In the genomic region with DNA sequence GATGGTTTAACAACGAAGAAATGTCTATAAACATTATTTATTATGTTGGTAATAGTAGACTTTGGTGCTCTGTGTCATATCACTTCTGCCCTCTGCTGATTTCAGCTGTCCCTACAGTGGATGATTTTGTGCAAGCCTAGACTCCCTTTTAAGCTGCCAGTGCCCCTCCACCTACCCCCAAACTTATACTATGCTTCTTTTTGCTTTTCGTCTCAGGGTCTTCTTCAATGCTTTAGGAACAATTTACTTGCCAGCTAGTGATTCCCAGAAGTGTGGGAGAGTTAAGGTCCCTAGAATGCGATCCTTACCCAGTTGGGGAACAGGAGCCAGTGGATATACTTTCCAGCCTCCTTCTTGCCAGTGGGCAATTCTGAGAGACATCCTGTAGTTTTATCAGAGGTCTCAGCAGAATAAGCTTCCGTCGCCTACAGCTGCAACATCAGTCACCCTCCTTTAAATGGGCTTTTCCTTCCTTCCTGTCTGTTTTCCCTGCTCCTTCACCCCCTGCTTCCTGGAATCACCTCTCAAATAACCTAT, we compare ENCODE assay signal across 12 cellular contexts. TPM values are rescaled to one million over a fixed set of nuclear protein-coding genes. Genes with fewer than 3 reads are reported as not detected.
DNase-seq lines count a peak whose midpoint lies in the region; ATAC-seq, FAIRE-seq and TF ChIP-seq lines count a peak whose summit lies in the region.
"Had no signal": no experiment of that assay in that cellular context is flagged by ENCODE, and none has a peak within 500 bp of the region (broad histone marks: within the 10 kb centered on the region; RNA-seq: fewer than 3 reads in every experiment).

No MANE protein-coding gene starts in this region.

- H3K9me3 ChIP-seq in A549 (no peaks in the 10 kb centered on the region), HepG2 (ENCODE audit: low read length) (no peaks in the 10 kb centered on the region)

- TF ChIP-seq EP300 in A549 (IDR thresholded peaks at IDR 0.05) (no peak), HepG2 (IDR thresholded peaks at IDR 0.05; ENCODE audit: low read depth in 2 of 2, low read length in 2 of 2) (no peak), HepG2 (CRISPR knock-in tag; IDR thresholded peaks at IDR 0.05; ENCODE audit: borderline replicate concordance) (no peak)

- ATAC-seq in A549 (peak; percentile 78 to 83), HepG2 (peak; percentile 56; the same call in 2 of the 3 replicates), HG03342 (IDR thresholded peaks at IDR 0.05; ENCODE audit: unreplicated experiment) (no peak), GM18519 (IDR thresholded peaks at IDR 0.05; ENCODE audit: low FRiP score, unreplicated experiment) (no peak)
- peak; percentile 17 for ATAC-seq in activated CD8-positive, alpha-beta memory T cell treated with anti-CD3 and anti-CD28 coated beads, Interleukin-2, amount 10 ng/mL, durations not matched to agents 7 days and 5 days

- H3K4me3 Mint-ChIP-seq in activated CD8-positive, alpha-beta memory T cell treated with anti-CD3 and anti-CD28 coated beads, Interleukin-2, amount 10 ng/mL, durations not matched to agents 7 days and 5 days, result peak overlapping the region; percentile 69
- H3K4me3 Mint-ChIP-seq: nephron progenitor cell had no signal

- H3K79me2 ChIP-seq in HepG2 (ENCODE audit: insufficient read depth, low read length), result no peaks in the 10 kb centered on the region

- no peaks in the 10 kb centered on the region for H4K20me1 ChIP-seq in HepG2 (ENCODE audit: insufficient read depth, low read length)

- in situ Hi-C loops in HepG2 (cut with HindIII; ENCODE audit: extremely low pct_ligation_motif_present, low pct_unique_long_range_greater_than_20kb), result no loop called here

- H3K36me3 ChIP-seq in HepG2 (replicated peaks in 1 of 2; ENCODE audit: control insufficient read depth in 1 of 2, insufficient read depth in 2 of 2, low read length in 2 of 2), result no peaks in the 10 kb centered on the region; a peak in 1 of 5 replicates

- H3K4me2 ChIP-seq in A549 (no peak overlapping the region), HepG2 (ENCODE audit: low read depth, low read length) (no peak overlapping the region)

- no peak for TF ChIP-seq POLR2A in A549 (IDR thresholded peaks at IDR 0.05; ENCODE audit: low read length)
- no peak for TF ChIP-seq POLR2A in GM12892 (IDR thresholded peaks at IDR 0.05; ENCODE audit: low read depth, low read length)
- no peak for TF ChIP-seq POLR2A in HepG2 (IDR thresholded peaks at IDR 0.05; ENCODE audit: insufficient read depth in 1 of 2, low read depth in 2 of 2, low read length in 2 of 2)

- CTCF ChIA-PET in A549 (lab: Yijun Ruan, JAX) (interaction anchor here (0.5 to 16.1 kb wide), 22 partner anchors 8 to 389 kb away, joined by 3 to 386 read pairs (median 4); a partner anchor contains a TSS), HepG2 (lab: Yijun Ruan, JAX; ENCODE audit: low intra/inter-chr PET ratio, low total read pairs) (no interaction called here)
- CTCF ChIA-PET in activated CD8-positive, alpha-beta memory T cell treated with anti-CD3 and anti-CD28 coated beads, Interleukin-2, amount 10 ng/mL, durations not matched to agents 7 days and 5 days (lab: Charles Lee), result interaction anchor here (0.8 to 3.3 kb wide), 17 partner anchors 9 to 129 kb away, joined by 3 to 29 read pairs (median 7); a partner anchor contains a TSS

- H3K9me3 Mint-ChIP-seq in activated CD8-positive, alpha-beta memory T cell treated with anti-CD3 and anti-CD28 coated beads, Interleukin-2, amount 10 ng/mL, durations not matched to agents 7 days and 5 days (ENCODE audit: low read depth), result no peaks in the 10 kb centered on the region
- H3K9me3 Mint-ChIP-seq: nephron progenitor cell had no signal

- no peak overlapping the region for H3K9ac ChIP-seq in HepG2 (ENCODE audit: insufficient read depth, low read depth, low read length)

- BruUV-seq in HepG2 (replicated peaks; lab: Mats Ljungman, UMichigan), result no TSS peak

- no peak overlapping the region for H2AFZ ChIP-seq in HepG2 (ENCODE audit: low read length)

- peaks cover 64% of the 10 kb centered on the region for H3K4me1 Mint-ChIP-seq in activated CD8-positive, alpha-beta memory T cell treated with anti-CD3 and anti-CD28 coated beads, Interleukin-2, amount 10 ng/mL, durations not matched to agents 7 days and 5 days

- H3K27me3 Mint-ChIP-seq in activated CD8-positive, alpha-beta memory T cell treated with anti-CD3 and anti-CD28 coated beads, Interleukin-2, amount 10 ng/mL, durations not matched to agents 7 days and 5 days, result no peaks in the 10 kb centered on the region

- FAIRE-seq in A549 (lab: Jason Lieb, UNC), result no peak
- peak; percentile 92 for FAIRE-seq in GM12892 (lab: Jason Lieb, UNC)
- FAIRE-seq in HepG2 (lab: Jason Lieb, UNC), result no peak
- FAIRE-seq: colon, H54 had no signal

- DNase-seq in A549 (ENCODE audit: low read depth in 1 of 2, low spot score in 1 of 2), result no peak
- no peak for DNase-seq in GM12892 (ENCODE audit: insufficient read length)
- no peak for DNase-seq in activated CD8-positive, alpha-beta memory T cell treated with anti-CD3 and anti-CD28 coated beads, Interleukin-2, amount 10 ng/mL, durations not matched to agents 7 days and 5 days
- DNase-seq in HepG2 (ENCODE audit: low spot score), result no peak
- DNase-seq in stimulated activated CD4-positive, alpha-beta T cell treated with anti-CD3 and anti-CD28 coated beads, Interleukin-15, amount 100 ng/mL, for 24 hours, result no peak
- no peak for DNase-seq in NCI-H187 treated with DMSO at 0.1 percent for 48 hours (lab: John Stamatoyannopoulos, UW)
- DNase-seq: DMS79 treated with DMSO at 0.1 percent for 48 hours, nephron progenitor cell had no signal

- POLR2A ChIA-PET in A549 (lab: Yijun Ruan, JAX) (interaction anchor here (0.6 to 0.7 kb wide), 2 partner anchors 54 to 97 kb away, joined by 3 to 6 read pairs; no protein-coding TSS in a partner anchor), HepG2 (lab: Yijun Ruan, JAX) (no interaction called here)

- no peaks in the 10 kb centered on the region; a peak in 1 of 5 replicates for H3K27me3 ChIP-seq in HepG2 (ENCODE audit: control insufficient read depth in 1 of 2, insufficient read depth in 2 of 2, low read length in 2 of 2)

- no peak overlapping the region for H3K27ac ChIP-seq in A549
- H3K27ac ChIP-seq in HepG2 (ENCODE audit: extremely low read length, insufficient read depth, low read length), result no peak overlapping the region

- 50% methylated on average over 5 of the region's 5 CpGs for WGBS in A549 (ENCODE audit: missing lambda C conversion rate)
- 57% methylated on average over 5 of the region's 5 CpGs for WGBS in HepG2 (ENCODE audit: low lambda C conversion rate)

- peaks cover 9% of the 10 kb centered on the region for H3K36me3 Mint-ChIP-seq in activated CD8-positive, alpha-beta memory T cell treated with anti-CD3 and anti-CD28 coated beads, Interleukin-2, amount 10 ng/mL, durations not matched to agents 7 days and 5 days

- no peaks in the 10 kb centered on the region for H3K4me1 ChIP-seq in A549
- peaks cover 15% of the 10 kb centered on the region for H3K4me1 ChIP-seq in HepG2 (ENCODE audit: insufficient read depth, low read length)

- intact Hi-C loops in HepG2 (cut with micrococcal nuclease; ENCODE audit: unreplicated experiment), result no loop called here

- TF ChIP-seq CTCF in A549 (IDR thresholded peaks at IDR 0.05) (peak; percentile 31; the same call in 2 of the 3 replicates), HepG2 (CRISPR knock-in tag; IDR thresholded peaks at IDR 0.05) (peak; percentile 41)

- peak in 1 of 2 experiments; percentile 16; a peak in 2 of 5 replicates for TF ChIP-seq RAD21 in A549 (conservative IDR thresholded peaks at IDR 0.05 in 1 of 2, IDR thresholded peaks at IDR 0.05 in 1 of 2)
- TF ChIP-seq RAD21 in HepG2 (CRISPR knock-in tag; IDR thresholded peaks at IDR 0.05), result no peak

- no peak overlapping the region for H3K4me3 ChIP-seq in A549
- H3K4me3 ChIP-seq in HepG2 (replicated peaks in 1 of 3; ENCODE audit: insufficient read depth in 1 of 3, low read depth in 2 of 3, low read length in 3 of 3), result no peak overlapping the region

- H3K27ac Mint-ChIP-seq in activated CD8-positive, alpha-beta memory T cell treated with anti-CD3 and anti-CD28 coated beads, Interleukin-2, amount 10 ng/mL, durations not matched to agents 7 days and 5 days, result peak overlapping the region; percentile 93
- H3K27ac Mint-ChIP-seq: nephron progenitor cell had no signal

RNA-seq across cellular contexts. Expression of a gene that starts 4.1 kb away (rescaled TPM):
- polyA plus RNA-seq in A549 (2011; rRNA removed) (not detected in 2 replicates), A549 (2017; fragmentation: RNase III; extraction: RNeasy Plus Mini Kit Qiagen cat#74134 plus additional on column Dnase treatment) (not detected in 3 replicates), HepG2 (2011; rRNA removed) (20.8 and 21.4 TPM in 2 replicates)
- 0.04 and 0.10 TPM in 2 replicates for polyA plus RNA-seq in A549 (2012; cell fraction: cytosol; rRNA removed)
- polyA plus RNA-seq in A549 (2012; cell fraction: nucleus; rRNA removed), result 0.18 TPM in 1 of 2 replicates, not detected in the other
- polyA minus RNA-seq in A549 (2011; rRNA and poly(A)+ RNA removed), result not detected in 2 replicates
- polyA plus RNA-seq in GM12892 (2012; ENCODE audit: missing spikeins), result 33.1 TPM
- 10 to 100 TPM; 39.0 to 40.6 TPM for total RNA-seq in activated CD8-positive, alpha-beta memory T cell treated with anti-CD3 and anti-CD28 coated beads, Interleukin-2, amount 10 ng/mL, durations not matched to agents 7 days and 5 days
- total RNA-seq in HepG2 (2016; rRNA removed; fragmentation: Illumina TruSeq; extraction: Trizol), result 7.9 and 10.9 TPM in 2 replicates
- total RNA-seq in HepG2 (2016; cell fraction: cytosol; rRNA removed; fragmentation: Illumina TruSeq; extraction: Trizol; ENCODE audit: low read depth), result 4.1 and 5.7 TPM in 2 replicates
- total RNA-seq in HepG2 (2016; cell fraction: insoluble cytoplasmic fraction; rRNA removed; fragmentation: Illumina TruSeq; extraction: Trizol), result 9.4 and 10.9 TPM in 2 replicates
- 8.3 and 9.3 TPM in 2 replicates for total RNA-seq in HepG2 (2016; cell fraction: membrane; rRNA removed; fragmentation: Illumina TruSeq; extraction: Trizol)
- 7.4 and 8.7 TPM in 2 replicates for total RNA-seq in HepG2 (2016; cell fraction: nucleus; rRNA removed; fragmentation: Illumina TruSeq; extraction: Trizol)
- polyA plus RNA-seq in HepG2 (2011; cell fraction: cytosol; rRNA removed), result 25.1 and 29.5 TPM in 2 replicates
- polyA plus RNA-seq in HepG2 (2011; cell fraction: nucleus; rRNA removed), result 10.1 and 10.2 TPM in 2 replicates
- polyA plus RNA-seq in HepG2 (2012), result 6.0 and 8.9 TPM in 2 replicates
- polyA plus RNA-seq in HepG2 (2016; cell fraction: cytosol; fragmentation: Illumina TruSeq; extraction: Trizol; ENCODE audit: low read depth), result 3.9 and 5.8 TPM in 2 replicates
- polyA plus RNA-seq in HepG2 (2016; cell fraction: insoluble cytoplasmic fraction; fragmentation: Illumina TruSeq; extraction: Trizol; ENCODE audit: low read depth), result 7.5 and 8.3 TPM in 2 replicates
- 5.9 and 6.9 TPM in 2 replicates for polyA plus RNA-seq in HepG2 (2016; cell fraction: membrane; fragmentation: Illumina TruSeq; extraction: Trizol; ENCODE audit: low read depth)
- 11.9 and 12.3 TPM in 2 replicates for polyA plus RNA-seq in HepG2 (2016; cell fraction: nucleus; fragmentation: Illumina TruSeq; extraction: Trizol; ENCODE audit: insufficient read depth, low read depth)
- 1.3 and 35.6 TPM in 2 replicates for polyA minus RNA-seq in HepG2 (2011; rRNA and poly(A)+ RNA removed; ENCODE audit: low replicate concordance)
- 6.6 and 7.4 TPM in 2 replicates for polyA minus RNA-seq in HepG2 (2011; cell fraction: cytosol; rRNA and poly(A)+ RNA removed)
- polyA minus RNA-seq in HepG2 (2011; cell fraction: nucleus; rRNA and poly(A)+ RNA removed), result 4.2 and 7.6 TPM in 2 replicates

RNA-seq across cellular contexts. Expression of a gene that starts 18.2 kb away (rescaled TPM):
- polyA plus RNA-seq in A549 (2011; rRNA removed) (0.22 and 0.44 TPM in 2 replicates), A549 (2017; fragmentation: RNase III; extraction: RNeasy Plus Mini Kit Qiagen cat#74134 plus additional on column Dnase treatment) (0.67 to 1.2 TPM (median 0.68 TPM) in 3 replicates), HepG2 (2011; rRNA removed) (0.08 and 0.20 TPM in 2 replicates)
- 0.33 and 0.61 TPM in 2 replicates for polyA plus RNA-seq in A549 (2012; cell fraction: cytosol; rRNA removed)
- 1.2 and 1.4 TPM in 2 replicates for polyA plus RNA-seq in A549 (2012; cell fraction: nucleus; rRNA removed)
- polyA minus RNA-seq in A549 (2011; rRNA and poly(A)+ RNA removed), result 0.50 and 0.54 TPM in 2 replicates
- polyA plus RNA-seq in GM12892 (2012; ENCODE audit: missing spikeins), result 0.30 TPM
- 1 to 10 TPM; 1.5 to 3.3 TPM for total RNA-seq in activated CD8-positive, alpha-beta memory T cell treated with anti-CD3 and anti-CD28 coated beads, Interleukin-2, amount 10 ng/mL, durations not matched to agents 7 days and 5 days
- 0.07 and 0.11 TPM in 2 replicates for total RNA-seq in HepG2 (2016; rRNA removed; fragmentation: Illumina TruSeq; extraction: Trizol)
- not detected in 2 replicates for total RNA-seq in HepG2 (2016; cell fraction: cytosol; rRNA removed; fragmentation: Illumina TruSeq; extraction: Trizol; ENCODE audit: low read depth)
- 0.19 TPM in 1 of 2 replicates, not detected in the other for total RNA-seq in HepG2 (2016; cell fraction: insoluble cytoplasmic fraction; rRNA removed; fragmentation: Illumina TruSeq; extraction: Trizol)
- total RNA-seq in HepG2 (2016; cell fraction: membrane; rRNA removed; fragmentation: Illumina TruSeq; extraction: Trizol), result 0.06 and 0.14 TPM in 2 replicates
- total RNA-seq in HepG2 (2016; cell fraction: nucleus; rRNA removed; fragmentation: Illumina TruSeq; extraction: Trizol), result not detected in 2 replicates
- polyA plus RNA-seq in HepG2 (2011; cell fraction: cytosol; rRNA removed), result 0.06 and 0.07 TPM in 2 replicates
- polyA plus RNA-seq in HepG2 (2011; cell fraction: nucleus; rRNA removed), result 0.73 and 0.96 TPM in 2 replicates
- polyA plus RNA-seq in HepG2 (2012), result 0.21 and 0.40 TPM in 2 replicates
- polyA plus RNA-seq in HepG2 (2016; cell fraction: cytosol; fragmentation: Illumina TruSeq; extraction: Trizol; ENCODE audit: low read depth), result 0.10 and 0.11 TPM in 2 replicates
- 0.23 TPM in 1 of 2 replicates, not detected in the other for polyA plus RNA-seq in HepG2 (2016; cell fraction: insoluble cytoplasmic fraction; fragmentation: Illumina TruSeq; extraction: Trizol; ENCODE audit: low read depth)
- not detected in 2 replicates for polyA plus RNA-seq in HepG2 (2016; cell fraction: membrane; fragmentation: Illumina TruSeq; extraction: Trizol; ENCODE audit: low read depth)
- polyA plus RNA-seq in HepG2 (2016; cell fraction: nucleus; fragmentation: Illumina TruSeq; extraction: Trizol; ENCODE audit: insufficient read depth, low read depth), result not detected in 2 replicates
- polyA minus RNA-seq in HepG2 (2011; rRNA and poly(A)+ RNA removed; ENCODE audit: low replicate concordance), result 0.16 TPM in 1 of 2 replicates, not detected in the other
- polyA minus RNA-seq in HepG2 (2011; cell fraction: cytosol; rRNA and poly(A)+ RNA removed), result not detected in 2 replicates
- polyA minus RNA-seq in HepG2 (2011; cell fraction: nucleus; rRNA and poly(A)+ RNA removed), result 0.26 and 0.37 TPM in 2 replicates

RNA-seq across cellular contexts. Expression of a gene that starts 43.6 kb away (rescaled TPM):
- polyA plus RNA-seq in A549 (2011; rRNA removed) (0.06 and 0.17 TPM in 2 replicates), A549 (2017; fragmentation: RNase III; extraction: RNeasy Plus Mini Kit Qiagen cat#74134 plus additional on column Dnase treatment) (0.03 to 0.08 TPM (median 0.03 TPM) in 3 replicates), HepG2 (2011; rRNA removed) (0.03 and 0.04 TPM in 2 replicates)
- polyA plus RNA-seq in A549 (2012; cell fraction: cytosol; rRNA removed), result 0.03 and 0.07 TPM in 2 replicates
- polyA plus RNA-seq in A549 (2012; cell fraction: nucleus; rRNA removed), result 0.05 TPM in 2 replicates
- 0.45 and 0.88 TPM in 2 replicates for polyA minus RNA-seq in A549 (2011; rRNA and poly(A)+ RNA removed)
- polyA plus RNA-seq in GM12892 (2012; ENCODE audit: missing spikeins), result 0.64 TPM
- total RNA-seq in activated CD8-positive, alpha-beta memory T cell treated with anti-CD3 and anti-CD28 coated beads, Interleukin-2, amount 10 ng/mL, durations not matched to agents 7 days and 5 days, result under 1 TPM in 1 of 2 experiments, not detected in 1; 0.02 TPM
- total RNA-seq in HepG2 (2016; rRNA removed; fragmentation: Illumina TruSeq; extraction: Trizol), result 0.02 TPM in 1 of 2 replicates, not detected in the other
- total RNA-seq in HepG2 (2016; cell fraction: cytosol; rRNA removed; fragmentation: Illumina TruSeq; extraction: Trizol; ENCODE audit: low read depth), result not detected in 2 replicates
- not detected in 2 replicates for total RNA-seq in HepG2 (2016; cell fraction: insoluble cytoplasmic fraction; rRNA removed; fragmentation: Illumina TruSeq; extraction: Trizol)
- not detected in 2 replicates for total RNA-seq in HepG2 (2016; cell fraction: membrane; rRNA removed; fragmentation: Illumina TruSeq; extraction: Trizol)
- total RNA-seq in HepG2 (2016; cell fraction: nucleus; rRNA removed; fragmentation: Illumina TruSeq; extraction: Trizol), result not detected in 2 replicates
- polyA plus RNA-seq in HepG2 (2011; cell fraction: cytosol; rRNA removed), result 0.01 TPM in 2 replicates
- 0.07 and 0.13 TPM in 2 replicates for polyA plus RNA-seq in HepG2 (2011; cell fraction: nucleus; rRNA removed)
- polyA plus RNA-seq in HepG2 (2012), result 0.03 and 0.12 TPM in 2 replicates
- not detected in 2 replicates for polyA plus RNA-seq in HepG2 (2016; cell fraction: cytosol; fragmentation: Illumina TruSeq; extraction: Trizol; ENCODE audit: low read depth)
- polyA plus RNA-seq in HepG2 (2016; cell fraction: insoluble cytoplasmic fraction; fragmentation: Illumina TruSeq; extraction: Trizol; ENCODE audit: low read depth), result not detected in 2 replicates
- not detected in 2 replicates for polyA plus RNA-seq in HepG2 (2016; cell fraction: membrane; fragmentation: Illumina TruSeq; extraction: Trizol; ENCODE audit: low read depth)
- polyA plus RNA-seq in HepG2 (2016; cell fraction: nucleus; fragmentation: Illumina TruSeq; extraction: Trizol; ENCODE audit: insufficient read depth, low read depth), result not detected in 2 replicates
- 0.38 and 4.1 TPM in 2 replicates for polyA minus RNA-seq in HepG2 (2011; rRNA and poly(A)+ RNA removed; ENCODE audit: low replicate concordance)
- not detected in 2 replicates for polyA minus RNA-seq in HepG2 (2011; cell fraction: cytosol; rRNA and poly(A)+ RNA removed)
- 0.26 and 0.37 TPM in 2 replicates for polyA minus RNA-seq in HepG2 (2011; cell fraction: nucleus; rRNA and poly(A)+ RNA removed)

Comparison
In these comparisons a context has a peak if more than half of its experiments do, and no peak if none do; other contexts are left out.
1. ATAC-seq: peak in A549 (2 of 2), activated CD8-positive, alpha-beta memory T cell treated with anti-CD3 and anti-CD28 coated beads, Interleukin-2, amount 10 ng/mL, durations not matched to agents 7 days and 5 days (single experiment) and HepG2 (single experiment); none in HG03342 (single experiment) and GM18519 (single experiment).